8 cellular contexts compared by ENCODE assay signal in the genomic region with DNA sequence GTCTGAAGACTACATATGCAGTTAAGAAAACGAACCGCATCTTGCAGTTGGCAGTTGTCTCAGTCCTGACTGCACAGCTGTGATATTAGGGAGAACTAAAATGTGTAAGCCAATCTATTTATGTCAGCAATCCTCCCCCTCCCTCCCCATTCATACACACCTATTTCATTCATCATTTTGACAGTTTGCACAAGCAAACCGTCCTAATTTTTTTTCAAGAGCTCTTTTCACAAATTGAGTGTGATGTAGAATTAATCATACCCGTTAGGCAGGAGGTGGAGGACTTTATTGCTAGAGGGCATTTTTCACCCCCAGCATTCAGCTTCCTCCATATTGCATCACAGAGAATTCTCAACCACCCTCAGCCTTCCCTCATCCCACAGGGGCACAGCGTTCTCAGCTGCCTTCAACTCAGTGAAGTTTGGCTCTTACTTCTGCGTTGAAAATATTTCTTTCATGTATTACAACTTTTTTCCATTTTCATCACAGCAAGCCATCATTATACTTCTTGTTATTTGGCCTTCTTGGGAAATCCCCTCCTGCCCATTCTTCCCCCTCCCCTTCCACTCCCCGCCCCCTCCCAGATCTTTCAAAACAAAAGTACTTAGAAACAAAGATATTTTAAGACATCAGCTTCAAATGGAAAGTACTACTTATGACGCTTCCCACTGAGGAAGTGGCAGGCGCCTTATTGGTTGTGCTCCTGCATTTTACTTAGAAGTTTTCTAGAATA. TPM values are rescaled to one million over a fixed set of nuclear protein-coding genes. Genes with fewer than 3 reads are reported as not detected.
DNase-seq lines count a peak whose midpoint lies in the region; ATAC-seq, FAIRE-seq and TF ChIP-seq lines count a peak whose summit lies in the region.

No MANE protein-coding gene starts in this region.

- H3K4me1 Mint-ChIP-seq in Calu3 (ENCODE audit: low read depth, unreplicated experiment), result peaks cover 16% of the 10 kb centered on the region
- H3K4me1 Mint-ChIP-seq in activated CD4-positive, alpha-beta T cell treated with anti-CD3 and anti-CD28 coated beads, Interleukin-2, amount 10 ng/mL, durations not matched to agents 7 days and 5 days, result peaks cover 32% of the 10 kb centered on the region

- POLR2A ChIA-PET in activated CD4-positive, alpha-beta T cell treated with anti-CD3 and anti-CD28 coated beads, Interleukin-2, amount 10 ng/mL, durations not matched to agents 7 days and 5 days (lab: Charles Lee), result no interaction called here

- in situ Hi-C loops in gastrocnemius medialis (cut with MboI; ENCODE audit: low sequenced_read_pairs in 4 of 4), result no loop called here

- CTCF ChIA-PET in Calu3 (lab: Charles Lee), result interaction anchor here (0.5 to 0.8 kb wide), 3 partner anchors 86 to 394 kb away, joined by 3 to 6 read pairs (median 5); no protein-coding TSS in a partner anchor
- CTCF ChIA-PET in activated CD4-positive, alpha-beta T cell treated with anti-CD3 and anti-CD28 coated beads, Interleukin-2, amount 10 ng/mL, durations not matched to agents 7 days and 5 days (lab: Charles Lee), result interaction anchor here (0.6 to 1.4 kb wide), 4 partner anchors 21 to 425 kb away, joined by 3 to 6 read pairs (median 4); no protein-coding TSS in a partner anchor

- no TSS peak for BruUV-seq in Calu3 (replicated peaks; lab: Mats Ljungman, UMichigan)

- no peaks in the 10 kb centered on the region for H3K27me3 Mint-ChIP-seq in Calu3 (ENCODE audit: unreplicated experiment)
- H3K27me3 Mint-ChIP-seq in activated CD4-positive, alpha-beta T cell treated with anti-CD3 and anti-CD28 coated beads, Interleukin-2, amount 10 ng/mL, durations not matched to agents 7 days and 5 days, result no peaks in the 10 kb centered on the region

- intact Hi-C loops in Calu3 (cut with micrococcal nuclease; ENCODE audit: unreplicated experiment) (no loop called here), gastrocnemius medialis (cut with DNase I; ENCODE audit: low total_unique reads) (loop anchor here (5.0 kb wide), 1 partner anchor 79 kb away; no protein-coding TSS in a partner anchor)

- H3K4me3 ChIP-seq in gastrocnemius medialis, result peak overlapping the region in 3 of 4 donors; percentile 3 to 23 (median 17)

- no peaks in the 10 kb centered on the region for H3K27me3 ChIP-seq in gastrocnemius medialis

- H3K27ac Mint-ChIP-seq in Calu3 (ENCODE audit: unreplicated experiment), result peak overlapping the region; percentile 36
- peak overlapping the region; percentile 95 for H3K27ac Mint-ChIP-seq in activated CD4-positive, alpha-beta T cell treated with anti-CD3 and anti-CD28 coated beads, Interleukin-2, amount 10 ng/mL, durations not matched to agents 7 days and 5 days

- H3K4me1 ChIP-seq in gastrocnemius medialis, result peaks cover 0 to 5% of the 10 kb centered on the region in 2 donors

- ATAC-seq in GM21737 (IDR thresholded peaks at IDR 0.05; ENCODE audit: unreplicated experiment) (peak; percentile 77), gastrocnemius medialis (peak; percentile 26 to 58)

- FAIRE-seq in urothelium cell line (lab: Jason Lieb, UNC), result no peak

- TF ChIP-seq POLR2A in gastrocnemius medialis (IDR thresholded peaks at IDR 0.05), result no peak

- H3K9me3 Mint-ChIP-seq in Calu3 (ENCODE audit: low read depth, unreplicated experiment), result no peaks in the 10 kb centered on the region
- H3K9me3 Mint-ChIP-seq in activated CD4-positive, alpha-beta T cell treated with anti-CD3 and anti-CD28 coated beads, Interleukin-2, amount 10 ng/mL, durations not matched to agents 7 days and 5 days, result no peaks in the 10 kb centered on the region

- DNase-seq in Calu3, result no peak
- DNase-seq in MV-4-11 (lab: John Stamatoyannopoulos, UW), result peak; percentile 88
- peak; percentile 65 for DNase-seq in activated CD4-positive, alpha-beta T cell treated with anti-CD3 and anti-CD28 coated beads, Interleukin-2, amount 10 ng/mL, durations not matched to agents 7 days and 5 days
- DNase-seq in effector CD8-positive, alpha-beta T cell (lab: John Stamatoyannopoulos, UW), result peak; percentile 46
- no peak for DNase-seq in gastrocnemius medialis
- DNase-seq in urothelium cell line (ENCODE audit: low spot score), result no peak
- DNase-seq in SHP77 (lab: John Stamatoyannopoulos, UW), result no peak

- no peaks in the 10 kb centered on the region for H3K36me3 Mint-ChIP-seq in Calu3 (ENCODE audit: insufficient read depth, unreplicated experiment)
- no peaks in the 10 kb centered on the region for H3K36me3 Mint-ChIP-seq in activated CD4-positive, alpha-beta T cell treated with anti-CD3 and anti-CD28 coated beads, Interleukin-2, amount 10 ng/mL, durations not matched to agents 7 days and 5 days (ENCODE audit: low read depth)

- H3K27ac ChIP-seq in gastrocnemius medialis, result no peak overlapping the region

- no peaks in the 10 kb centered on the region for H3K36me3 ChIP-seq in gastrocnemius medialis

- no peaks in the 10 kb centered on the region for H3K9me3 ChIP-seq in gastrocnemius medialis

- H3K4me3 Mint-ChIP-seq in Calu3 (ENCODE audit: low read depth, unreplicated experiment), result no peak overlapping the region
- peak overlapping the region; percentile 71 for H3K4me3 Mint-ChIP-seq in activated CD4-positive, alpha-beta T cell treated with anti-CD3 and anti-CD28 coated beads, Interleukin-2, amount 10 ng/mL, durations not matched to agents 7 days and 5 days

- TF ChIP-seq CTCF in Calu3 (IDR thresholded peaks at IDR 0.05; ENCODE audit: unreplicated experiment) (no peak), gastrocnemius medialis (IDR thresholded peaks at IDR 0.05 in 4 of 5, conservative IDR thresholded peaks at IDR 0.05 in 1 of 5) (no peak)

RNA-seq across cellular contexts. Expression of gene NOX3, which starts 37.5 kb away (rescaled TPM):
- total RNA-seq in Calu3 (2022) (not detected in 2 replicates), gastrocnemius medialis (not detected)
- total RNA-seq in activated CD4-positive, alpha-beta T cell treated with anti-CD3 and anti-CD28 coated beads, Interleukin-2, amount 10 ng/mL, durations not matched to agents 7 days and 5 days, result not detected

Comparison
In these comparisons a context has a peak if more than half of its experiments do, and no peak if none do; other contexts are left out.
1. DNase-seq: peak in MV-4-11 (single experiment), activated CD4-positive, alpha-beta T cell treated with anti-CD3 and anti-CD28 coated beads, Interleukin-2, amount 10 ng/mL, durations not matched to agents 7 days and 5 days (single experiment) and effector CD8-positive, alpha-beta T cell (single experiment); none in Calu3 (single experiment), gastrocnemius medialis (0 of 2), urothelium cell line (single experiment) and SHP77 (0 of 2).